Comparison of ENCODE assay signal across 8 cellular contexts in the genomic region with DNA sequence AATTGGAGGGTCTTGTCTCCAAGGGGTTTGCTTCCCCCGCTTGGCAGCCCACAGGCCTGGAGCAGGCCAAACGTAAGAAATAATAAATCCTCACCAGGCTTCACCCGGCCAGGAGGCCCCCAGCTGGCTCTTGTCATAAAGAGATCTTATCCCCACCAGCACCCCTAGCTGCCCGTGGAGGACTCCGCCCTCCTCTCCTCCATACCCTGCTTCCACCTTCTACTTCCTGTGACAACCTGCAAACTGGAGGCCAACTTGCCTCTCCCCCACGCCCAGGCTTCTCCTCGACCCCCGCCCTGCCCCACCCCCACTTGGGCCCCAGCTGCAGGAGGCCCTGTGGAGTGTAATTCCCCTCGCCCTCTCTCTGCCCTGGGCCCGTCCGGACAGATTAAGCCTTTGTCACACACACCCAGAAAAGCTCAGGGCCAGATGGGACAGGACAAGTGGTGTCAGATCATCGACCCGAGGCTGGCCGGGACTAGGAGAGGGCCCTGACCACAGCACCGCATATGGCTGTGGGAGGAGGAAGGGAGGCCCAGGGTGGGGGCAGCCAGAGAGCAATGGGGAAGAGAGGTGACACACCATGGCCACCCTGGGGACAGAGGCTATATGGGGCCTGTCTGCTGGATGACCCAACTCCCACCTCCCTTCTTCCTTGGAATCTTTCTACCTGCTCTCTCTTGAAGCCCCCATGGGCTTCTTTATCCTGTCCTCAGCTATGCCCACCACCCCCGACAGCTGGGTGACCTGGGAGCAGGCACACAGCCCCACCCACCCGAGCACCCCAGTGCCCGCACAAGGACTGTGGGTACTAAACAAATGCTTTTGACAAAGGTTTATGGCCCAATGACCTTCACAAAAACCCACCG. TPM values are rescaled to one million over a fixed set of nuclear protein-coding genes. Genes with fewer than 3 reads are reported as not detected.
DNase-seq lines count a peak whose midpoint lies in the region; ATAC-seq, FAIRE-seq and TF ChIP-seq lines count a peak whose summit lies in the region.

No MANE protein-coding gene starts in this region.

- H3K36me3 Mint-ChIP-seq in activated naive CD8-positive, alpha-beta T cell treated with anti-CD3 and anti-CD28 coated beads for 36 hours, result no peaks in the 10 kb centered on the region
- no peaks in the 10 kb centered on the region for H3K36me3 Mint-ChIP-seq in nephron (ENCODE audit: low read depth)

- H3K27ac ChIP-seq in transverse colon, result peak overlapping the region in 1 of 4 donors; percentile 12

- no peak for DNase-seq in GM12892 (ENCODE audit: insufficient read length)
- DNase-seq in NCI-H2171 treated with DMSO at 0.1 percent for 48 hours (lab: John Stamatoyannopoulos, UW), result peak; percentile 33
- DNase-seq in activated naive CD8-positive, alpha-beta T cell treated with anti-CD3 and anti-CD28 coated beads for 36 hours, result no peak
- DNase-seq in transverse colon, result no peak
- no peak for DNase-seq in iPS-NIHi11 (ENCODE audit: low spot score)

- no peaks in the 10 kb centered on the region for H3K9me3 Mint-ChIP-seq in activated naive CD8-positive, alpha-beta T cell treated with anti-CD3 and anti-CD28 coated beads for 36 hours
- H3K9me3 Mint-ChIP-seq in nephron, result no peaks in the 10 kb centered on the region

- H3K27me3 ChIP-seq in transverse colon, result peaks cover 39% of the 10 kb centered on the region

- TF ChIP-seq EP300 in transverse colon (IDR thresholded peaks at IDR 0.05; ENCODE audit: low read depth), result no peak

- no peak for TF ChIP-seq POLR2A in GM12892 (IDR thresholded peaks at IDR 0.05; ENCODE audit: low read depth, low read length)
- TF ChIP-seq POLR2A in transverse colon (IDR thresholded peaks at IDR 0.05), result no peak

- intact Hi-C loops in transverse colon (cut with DNase I; ENCODE audit: low total_unique reads), result no loop called here

- peak; percentile 24 for FAIRE-seq in GM12892 (lab: Jason Lieb, UNC)

- peak overlapping the region; percentile 78 for H3K4me3 Mint-ChIP-seq in activated naive CD8-positive, alpha-beta T cell treated with anti-CD3 and anti-CD28 coated beads for 36 hours
- peak overlapping the region; percentile 84 to 89 (median 86) for H3K4me3 Mint-ChIP-seq in nephron

- no peaks in the 10 kb centered on the region for H3K36me3 ChIP-seq in transverse colon

- H3K4me1 ChIP-seq in transverse colon, result peaks cover 2 to 27% (median 15%) of the 10 kb centered on the region in 4 donors

- peak overlapping the region; percentile 85 for H3K27ac Mint-ChIP-seq in activated naive CD8-positive, alpha-beta T cell treated with anti-CD3 and anti-CD28 coated beads for 36 hours
- H3K27ac Mint-ChIP-seq in nephron, result peak overlapping the region; percentile 86 to 95 (median 94)

- in situ Hi-C loops in transverse colon (cut with MboI; ENCODE audit: low pct_ligation_motif_present in 1 of 4, low pct_unique_long_range_greater_than_20kb in 1 of 4, low sequenced_read_pairs in 3 of 4), result no loop called here

- no peaks in the 10 kb centered on the region for H3K9me3 ChIP-seq in transverse colon

- H3K27me3 Mint-ChIP-seq in activated naive CD8-positive, alpha-beta T cell treated with anti-CD3 and anti-CD28 coated beads for 36 hours, result peaks cover 6% of the 10 kb centered on the region
- peaks cover 7% of the 10 kb centered on the region for H3K27me3 Mint-ChIP-seq in nephron (ENCODE audit: low read depth)

- no peak for ATAC-seq in GM18861 (IDR thresholded peaks at IDR 0.05; ENCODE audit: unreplicated experiment)
- ATAC-seq in HG03108 (IDR thresholded peaks at IDR 0.05; ENCODE audit: unreplicated experiment), result no peak

- H3K4me3 ChIP-seq in transverse colon, result no peak overlapping the region

- TF ChIP-seq CTCF in nephron (IDR thresholded peaks at IDR 0.05; ENCODE audit: unreplicated experiment in 3 of 3), result no peak
- no peak for TF ChIP-seq CTCF in transverse colon (IDR thresholded peaks at IDR 0.05)

- peaks cover 52% of the 10 kb centered on the region for H3K4me1 Mint-ChIP-seq in activated naive CD8-positive, alpha-beta T cell treated with anti-CD3 and anti-CD28 coated beads for 36 hours
- H3K4me1 Mint-ChIP-seq in nephron, result peaks cover 36% of the 10 kb centered on the region

- 62% methylated on average over 19 of the region's 19 CpGs; no CpG with 5 or more reads in 1 of the 2 donors for WGBS in transverse colon (ENCODE audit: low coverage in 1 of 2), 2 donors

RNA-seq across cellular contexts. Expression of a gene that starts 3.9 kb away (rescaled TPM):
- polyA plus RNA-seq in GM12892 (2012; ENCODE audit: missing spikeins), result 16.8 TPM
- total RNA-seq in activated naive CD8-positive, alpha-beta T cell treated with anti-CD3 and anti-CD28 coated beads for 36 hours, result 10 to 100 TPM; 15.9 TPM
- 100 to 1,000 TPM in 1 of 4 donors, 10 to 100 TPM in 3; 45.6 to 105 (median 85.9) TPM for total RNA-seq in transverse colon
